In the genomic region with DNA sequence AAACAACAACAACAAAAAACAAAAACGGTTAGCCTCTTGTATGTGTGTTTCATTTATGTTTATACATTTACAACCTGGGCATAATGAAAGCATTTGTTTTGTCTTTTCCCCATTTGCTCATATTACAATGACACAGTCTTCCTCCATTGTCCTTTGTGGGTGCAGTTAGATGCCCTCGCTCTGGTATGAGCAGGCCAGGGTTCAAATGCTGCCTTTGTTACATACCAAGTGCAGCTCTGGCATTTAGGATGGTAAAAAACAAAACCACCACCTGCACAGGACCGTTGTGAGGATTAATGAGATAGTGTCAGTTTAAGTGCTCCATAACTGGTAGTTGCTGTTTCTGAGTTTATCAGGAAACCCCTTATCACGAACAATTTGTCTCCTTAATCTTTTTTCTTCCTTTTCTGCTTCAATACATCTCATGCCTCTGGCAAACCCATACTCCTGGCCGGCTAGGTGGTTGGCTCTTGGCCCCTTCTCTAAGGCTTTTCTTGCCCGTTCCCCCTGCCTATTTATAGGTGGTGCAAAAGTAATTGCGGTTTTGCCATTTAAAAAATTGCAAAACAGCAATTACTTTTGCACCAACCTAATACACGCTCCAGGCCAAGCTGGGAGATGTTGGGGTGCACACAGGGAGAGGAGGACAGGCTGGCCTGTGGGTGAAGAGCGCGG, we compare ENCODE assay signal across 8 cellular contexts. TPM values are rescaled to one million over a fixed set of nuclear protein-coding genes. Genes with fewer than 3 reads are reported as not detected.
DNase-seq lines count a peak whose midpoint lies in the region; ATAC-seq and TF ChIP-seq lines count a peak whose summit lies in the region.

No MANE protein-coding gene starts in this region.

- BruUV-seq in PC-3 (replicated peaks; lab: Mats Ljungman, UMichigan), result no TSS peak

- H2AFZ ChIP-seq in PC-3 (ENCODE audit: low read length), result no peak overlapping the region

- no peaks in the 10 kb centered on the region for H4K20me1 ChIP-seq in PC-3 (ENCODE audit: low read length)

- ATAC-seq in WTC11 (no peak), PC-3 (no peak), HG02973 (IDR thresholded peaks at IDR 0.05; ENCODE audit: unreplicated experiment) (no peak), GM18858 (IDR thresholded peaks at IDR 0.05; ENCODE audit: unreplicated experiment) (no peak)

- CTCF ChIA-PET in WTC11 (lab: Charles Lee), result interaction anchor here (1.1 to 1.5 kb wide), 3 partner anchors 75 to 415 kb away, joined by 3 to 4 read pairs (median 3); partner anchors contain the start of gene ZKSCAN5
- CTCF ChIA-PET in PC-3 (lab: Charles Lee), result no interaction called here

- no peaks in the 10 kb centered on the region for H3K79me2 ChIP-seq in PC-3 (ENCODE audit: low read length)

- peaks cover 36% of the 10 kb centered on the region for H3K27me3 ChIP-seq in PC-3 (ENCODE audit: low read length)

- DNase-seq in WTC11 (ENCODE audit: low spot score), result no peak
- peak; percentile 56 for DNase-seq in globus pallidus (ENCODE audit: low spot score)
- no peak for DNase-seq in skeletal muscle cell (ENCODE audit: low read depth)
- no peak for DNase-seq in PC-3
- DNase-seq in iPS-NIHi7 (ENCODE audit: extremely low spot score), result no peak

- no peaks in the 10 kb centered on the region for H3K36me3 ChIP-seq in PC-3 (ENCODE audit: low read depth, low read length)

- peak overlapping the region; percentile 92 for H3K4me3 Mint-ChIP-seq in WTC11

- TF ChIP-seq CTCF in GM12875 (IDR thresholded peaks at IDR 0.05; ENCODE audit: borderline replicate concordance, insufficient read depth, low read depth, low read length) (no peak), WTC11 (IDR thresholded peaks at IDR 0.05) (no peak), PC-3 (conservative IDR thresholded peaks at IDR 0.05; ENCODE audit: low read depth, low read length) (no peak)

- intact Hi-C loops in PC-3 (cut with micrococcal nuclease), result no loop called here

- no peaks in the 10 kb centered on the region for H3K36me3 Mint-ChIP-seq in WTC11

- H3K27me3 Mint-ChIP-seq in WTC11 (ENCODE audit: low read depth), result no peaks in the 10 kb centered on the region; the same call in 1 of the 2 replicates

- no peaks in the 10 kb centered on the region for H3F3A ChIP-seq in PC-3 (ENCODE audit: low read length, unreplicated experiment)

- no peaks in the 10 kb centered on the region for H3K4me1 ChIP-seq in PC-3 (ENCODE audit: insufficient read depth, low read length)

- 0 out of 2 replicates have a peak, but pooled peaks cover 3% of the 10 kb centered on the region for H3K9me3 Mint-ChIP-seq in WTC11

- H3K27ac Mint-ChIP-seq in WTC11, result peak overlapping the region; percentile 19; the same call in 1 of the 2 replicates

- H3K4me2 ChIP-seq in PC-3 (ENCODE audit: low read length), result no peak overlapping the region

- H3K27ac ChIP-seq in PC-3 (ENCODE audit: low read length), result no peak overlapping the region

- H3K9ac ChIP-seq in PC-3 (ENCODE audit: low read length), result no peak overlapping the region

- H3K4me1 Mint-ChIP-seq in WTC11, result peaks cover 29% of the 10 kb centered on the region

- no peaks in the 10 kb centered on the region for H3K9me3 ChIP-seq in PC-3 (ENCODE audit: low read length)

- POLR2A ChIA-PET in WTC11 (lab: Charles Lee) (interaction anchor here (0.7 to 1.1 kb wide), 2 partner anchors 65 to 79 kb away, joined by 3 to 4 read pairs; partner anchors contain the start of gene ZNF394), PC-3 (lab: Charles Lee; ENCODE audit: unreplicated experiment) (no interaction called here)

- H3K9me2 ChIP-seq in PC-3 (replicated peaks; ENCODE audit: low read length), result no peaks in the 10 kb centered on the region

- H3K4me3 ChIP-seq in GM12875 (ENCODE audit: low read depth, low read length) (peak overlapping the region; percentile 53), skeletal muscle cell (ENCODE audit: low read depth, low read length) (peak overlapping the region; percentile 55), PC-3 (ENCODE audit: low read length) (no peak overlapping the region)

TF ChIP-seq in WTC11, 78 proteins besides CTCF, POLR2A, EP300 and RAD21 (continues in another document):
- TF ChIP-seq ETV6 (CRISPR knock-in tag; IDR thresholded peaks at IDR 0.05) (no peak), IRF2 (CRISPR knock-in tag; IDR thresholded peaks at IDR 0.05; ENCODE audit: borderline replicate concordance, low read depth) (no peak), ZNF121 (CRISPR knock-in tag; IDR thresholded peaks at IDR 0.05) (no peak), NR1H2 (CRISPR knock-in tag; IDR thresholded peaks at IDR 0.05) (no peak), ZBTB43 (CRISPR knock-in tag; IDR thresholded peaks at IDR 0.05) (no peak), ZNF423 (CRISPR knock-in tag; IDR thresholded peaks at IDR 0.05) (no peak), ZMAT4 (CRISPR knock-in tag; IDR thresholded peaks at IDR 0.05) (no peak), ZNF671 (CRISPR knock-in tag; IDR thresholded peaks at IDR 0.05) (no peak), SP1 (CRISPR knock-in tag; conservative IDR thresholded peaks at IDR 0.05) (no peak), OVOL2 (CRISPR knock-in tag; IDR thresholded peaks at IDR 0.05; ENCODE audit: borderline replicate concordance) (no peak), PRRX2 (CRISPR knock-in tag; IDR thresholded peaks at IDR 0.05) (no peak), ZBTB21 (CRISPR knock-in tag; IDR thresholded peaks at IDR 0.05; ENCODE audit: borderline replicate concordance) (no peak), NFE2L1 (CRISPR knock-in tag; IDR thresholded peaks at IDR 0.05) (no peak), ATF6 (CRISPR knock-in tag; IDR thresholded peaks at IDR 0.05) (no peak)
- TF ChIP-seq, protein P1, sequence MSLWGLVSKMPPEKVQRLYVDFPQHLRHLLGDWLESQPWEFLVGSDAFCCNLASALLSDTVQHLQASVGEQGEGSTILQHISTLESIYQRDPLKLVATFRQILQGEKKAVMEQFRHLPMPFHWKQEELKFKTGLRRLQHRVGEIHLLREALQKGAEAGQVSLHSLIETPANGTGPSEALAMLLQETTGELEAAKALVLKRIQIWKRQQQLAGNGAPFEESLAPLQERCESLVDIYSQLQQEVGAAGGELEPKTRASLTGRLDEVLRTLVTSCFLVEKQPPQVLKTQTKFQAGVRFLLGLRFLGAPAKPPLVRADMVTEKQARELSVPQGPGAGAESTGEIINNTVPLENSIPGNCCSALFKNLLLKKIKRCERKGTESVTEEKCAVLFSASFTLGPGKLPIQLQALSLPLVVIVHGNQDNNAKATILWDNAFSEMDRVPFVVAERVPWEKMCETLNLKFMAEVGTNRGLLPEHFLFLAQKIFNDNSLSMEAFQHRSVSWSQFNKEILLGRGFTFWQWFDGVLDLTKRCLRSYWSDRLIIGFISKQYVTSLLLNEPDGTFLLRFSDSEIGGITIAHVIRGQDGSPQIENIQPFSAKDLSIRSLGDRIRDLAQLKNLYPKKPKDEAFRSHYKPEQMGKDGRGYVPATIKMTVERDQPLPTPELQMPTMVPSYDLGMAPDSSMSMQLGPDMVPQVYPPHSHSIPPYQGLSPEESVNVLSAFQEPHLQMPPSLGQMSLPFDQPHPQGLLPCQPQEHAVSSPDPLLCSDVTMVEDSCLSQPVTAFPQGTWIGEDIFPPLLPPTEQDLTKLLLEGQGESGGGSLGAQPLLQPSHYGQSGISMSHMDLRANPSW (CRISPR knock-in tag; conservative IDR thresholded peaks at IDR 0.05; ENCODE audit: low read depth), result no peak
- TF ChIP-seq, protein P2, sequence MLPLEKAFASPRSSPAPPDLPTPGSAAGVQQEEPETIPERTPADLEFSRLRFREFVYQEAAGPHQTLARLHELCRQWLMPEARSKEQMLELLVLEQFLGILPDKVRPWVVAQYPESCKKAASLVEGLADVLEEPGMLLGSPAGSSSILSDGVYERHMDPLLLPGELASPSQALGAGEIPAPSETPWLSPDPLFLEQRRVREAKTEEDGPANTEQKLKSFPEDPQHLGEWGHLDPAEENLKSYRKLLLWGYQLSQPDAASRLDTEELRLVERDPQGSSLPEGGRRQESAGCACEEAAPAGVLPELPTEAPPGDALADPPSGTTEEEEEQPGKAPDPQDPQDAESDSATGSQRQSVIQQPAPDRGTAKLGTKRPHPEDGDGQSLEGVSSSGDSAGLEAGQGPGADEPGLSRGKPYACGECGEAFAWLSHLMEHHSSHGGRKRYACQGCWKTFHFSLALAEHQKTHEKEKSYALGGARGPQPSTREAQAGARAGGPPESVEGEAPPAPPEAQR (CRISPR knock-in tag; IDR thresholded peaks at IDR 0.05), result no peak

RNA-seq across cellular contexts. Expression of gene TMEM225B, which starts 18.6 kb away (rescaled TPM):
- total RNA-seq in WTC11 (2021) (0.78 to 0.81 TPM (median 0.78 TPM) in 3 replicates), PC-3 (2014; rRNA removed) (not detected in 2 replicates)

RNA-seq across cellular contexts. Expression of gene ZNF655, which starts 21.0 kb away (rescaled TPM):
- total RNA-seq in WTC11 (2021) (37.1 to 40.4 TPM (median 38.2 TPM) in 3 replicates), PC-3 (2014; rRNA removed) (not detected in 2 replicates)

RNA-seq across cellular contexts. Expression of gene FAM200A, which starts 27.5 kb away (rescaled TPM):
- total RNA-seq in WTC11 (2021) (5.9 to 7.2 TPM (median 6.6 TPM) in 3 replicates), PC-3 (2014; rRNA removed) (2.2 and 3.8 TPM in 2 replicates)

RNA-seq across cellular contexts. Expression of gene ZSCAN25, which starts 37.3 kb away (rescaled TPM):
- 16.3 to 20.1 TPM (median 19.9 TPM) in 3 replicates for total RNA-seq in WTC11 (2021)
- total RNA-seq in PC-3 (2014; rRNA removed), result 13.9 and 18.9 TPM in 2 replicates

Comparison
In these comparisons a context has a peak if more than half of its experiments do, and no peak if none do; other contexts are left out.
1. RNA of gene ZNF655, which starts 21.0 kb away (total RNA-seq): 37.1 to 40.4 TPM in WTC11; not detected in PC-3; every median in the first group is over 10 times any median in the second.